Comparison of ENCODE assay signal across 18 cellular contexts in the genomic region with DNA sequence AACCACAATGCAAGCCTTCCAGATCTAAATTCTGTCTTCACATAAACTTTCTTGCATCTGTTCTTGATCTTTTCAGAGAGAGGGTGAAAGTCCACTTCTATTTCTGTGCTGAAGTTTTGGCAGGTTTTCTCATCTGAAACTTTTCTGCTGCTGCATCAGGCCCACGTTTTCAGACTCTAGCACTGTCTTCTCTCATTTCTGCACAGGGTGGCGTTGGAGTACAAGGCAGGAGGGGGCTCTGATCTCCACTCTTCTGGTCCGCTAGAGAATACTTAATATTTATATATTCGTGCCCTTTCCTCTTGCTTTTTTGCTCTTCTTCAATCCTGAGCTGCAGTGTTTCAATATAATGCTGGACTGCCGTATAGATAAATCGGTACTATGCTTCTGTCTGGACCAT.
"Had no signal": no experiment of that assay in that cellular context is flagged by ENCODE, and none has a peak within 500 bp of the region (broad histone marks: within the 10 kb centered on the region; RNA-seq: fewer than 3 reads in every experiment).

No MANE protein-coding gene starts in this region.

- H3K9me3 ChIP-seq: neutrophil, right atrium auricular region, thyroid gland, uterus had no signal

- H3K27ac ChIP-seq: esophagus squamous epithelium, heart right ventricle, neutrophil, right atrium auricular region, stomach, thyroid gland, uterus had no signal

- H3K36me3 Mint-ChIP-seq: naive thymus-derived CD4-positive, alpha-beta T cell had no signal

- H3K27ac Mint-ChIP-seq: activated B cell treated with CpG ODN at 0.5 μM for 24 hours; activated CD4-positive, alpha-beta T cell treated with anti-CD3 and anti-CD28 coated beads, Interleukin-2, amount 10 ng/mL, durations not matched to agents 24 days and 14 days; activated naive CD4-positive, alpha-beta T cell treated with anti-CD3 and anti-CD28 coated beads for 36 hours; activated T-helper 17 cell treated with anti-CD3 and anti-CD28 coated beads, Interleukin-2, amount 50 U/mL, for 72 hours; naive thymus-derived CD4-positive, alpha-beta T cell had no signal

- H3K4me1 Mint-ChIP-seq: activated B cell treated with CpG ODN at 0.5 μM for 24 hours; activated CD4-positive, alpha-beta T cell treated with anti-CD3 and anti-CD28 coated beads, Interleukin-2, amount 10 ng/mL, durations not matched to agents 24 days and 14 days; activated T-helper 17 cell treated with anti-CD3 and anti-CD28 coated beads, Interleukin-2, amount 50 U/mL, for 72 hours; naive thymus-derived CD4-positive, alpha-beta T cell had no signal

- DNase-seq: activated B cell treated with CpG ODN at 0.5 μM for 24 hours; activated CD4-positive, alpha-beta T cell treated with anti-CD3 and anti-CD28 coated beads, Interleukin-2, amount 10 ng/mL, durations not matched to agents 24 days and 14 days; activated naive CD4-positive, alpha-beta T cell treated with anti-CD3 and anti-CD28 coated beads for 36 hours; activated T-cell treated with anti-CD3 and anti-CD28 coated beads for 4 hours; esophagus squamous epithelium; foreskin melanocyte; heart right ventricle; mammary epithelial cell; naive thymus-derived CD4-positive, alpha-beta T cell; posterior cingulate gyrus; small intestine; stomach; thyroid gland; uterus had no signal

- H3K4me3 Mint-ChIP-seq: activated B cell treated with CpG ODN at 0.5 μM for 24 hours; activated CD4-positive, alpha-beta T cell treated with anti-CD3 and anti-CD28 coated beads, Interleukin-2, amount 10 ng/mL, durations not matched to agents 24 days and 14 days; activated naive CD4-positive, alpha-beta T cell treated with anti-CD3 and anti-CD28 coated beads for 36 hours; activated T-helper 17 cell treated with anti-CD3 and anti-CD28 coated beads, Interleukin-2, amount 50 U/mL, for 72 hours; naive thymus-derived CD4-positive, alpha-beta T cell had no signal

- H3K4me1 ChIP-seq: esophagus squamous epithelium, heart right ventricle, right atrium auricular region, stomach, thyroid gland, uterus had no signal

- H3K27me3 Mint-ChIP-seq: activated B cell treated with CpG ODN at 0.5 μM for 24 hours; activated CD4-positive, alpha-beta T cell treated with anti-CD3 and anti-CD28 coated beads, Interleukin-2, amount 10 ng/mL, durations not matched to agents 24 days and 14 days; activated T-helper 17 cell treated with anti-CD3 and anti-CD28 coated beads, Interleukin-2, amount 50 U/mL, for 72 hours; naive thymus-derived CD4-positive, alpha-beta T cell had no signal

- ATAC-seq: activated T-helper 17 cell treated with anti-CD3 and anti-CD28 coated beads, Interleukin-2, amount 50 U/mL, for 72 hours; heart right ventricle; left lobe of liver; naive thymus-derived CD4-positive, alpha-beta T cell had no signal

- H3K4me3 ChIP-seq: esophagus squamous epithelium, heart right ventricle, right atrium auricular region, stomach, thyroid gland, uterus had no signal

- H3K27me3 ChIP-seq: esophagus squamous epithelium, heart right ventricle, neutrophil, right atrium auricular region, stomach, thyroid gland, uterus had no signal

- H3K36me3 ChIP-seq: esophagus squamous epithelium, heart right ventricle, neutrophil, right atrium auricular region, stomach, thyroid gland, uterus had no signal
